ENCODE assay signal across 6 cellular contexts in genomic region chr16:15223404-15223803, GRCh38.
DNase-seq lines count a peak whose midpoint lies in the region; ATAC-seq, FAIRE-seq and TF ChIP-seq lines count a peak whose summit lies in the region.
"Not testable (repeated sequence)": the region's sequence is repeated elsewhere in the genome, so short reads cannot be mapped to it uniquely, and the experiment has no call there.

No MANE protein-coding gene starts in this region.

- in situ Hi-C loops in HepG2 (cut with HindIII; ENCODE audit: extremely low pct_ligation_motif_present, low pct_unique_long_range_greater_than_20kb): not testable (repeated sequence)

- H3K4me3 Mint-ChIP-seq in GM23338; activated CD8-positive, alpha-beta T cell treated with anti-CD3 and anti-CD28 coated beads, Interleukin-2, amount 10 ng/mL, durations not matched to agents 7 days and 5 days: not testable (repeated sequence)

- not testable (repeated sequence) for H3K9me3 Mint-ChIP-seq in GM23338; activated CD8-positive, alpha-beta T cell treated with anti-CD3 and anti-CD28 coated beads, Interleukin-2, amount 10 ng/mL, durations not matched to agents 7 days and 5 days (ENCODE audit: insufficient read depth)

- not testable (repeated sequence) for H3K4me1 Mint-ChIP-seq in GM23338; activated CD8-positive, alpha-beta T cell treated with anti-CD3 and anti-CD28 coated beads, Interleukin-2, amount 10 ng/mL, durations not matched to agents 7 days and 5 days (ENCODE audit: low read depth)

- not testable (repeated sequence) for H3K27ac ChIP-seq in GM23338 (ENCODE audit: low read depth); KMS-11; PC-3 (ENCODE audit: low read length); endothelial cell of umbilical vein (ENCODE audit: insufficient read depth, low read depth, low read length); HepG2 (ENCODE audit: extremely low read length, insufficient read depth, low read length)

- not testable (repeated sequence) for DNase-seq in GM23338 (ENCODE audit: low spot score); PC-3; activated CD8-positive, alpha-beta T cell treated with anti-CD3 and anti-CD28 coated beads, Interleukin-2, amount 10 ng/mL, durations not matched to agents 7 days and 5 days; endothelial cell of umbilical vein (ENCODE audit: low read depth, low spot score); HepG2 (ENCODE audit: low spot score)

- not testable (repeated sequence) for H3K9me2 ChIP-seq in GM23338 (ENCODE audit: insufficient read depth); PC-3 (replicated peaks; ENCODE audit: low read length)

- WGBS in HepG2 (ENCODE audit: low lambda C conversion rate): 48% methylated on average over 2 of the region's 5 CpGs

- not testable (repeated sequence) for H3K27me3 ChIP-seq in GM23338 (ENCODE audit: insufficient read depth); KMS-11 (ENCODE audit: insufficient read depth, low read depth); PC-3 (ENCODE audit: low read length); endothelial cell of umbilical vein (ENCODE audit: control insufficient read depth in 2 of 2, insufficient read depth in 2 of 2, low read length in 2 of 2); HepG2 (ENCODE audit: control insufficient read depth in 1 of 2, insufficient read depth in 2 of 2, low read length in 2 of 2)

- not testable (repeated sequence) for H3K36me3 Mint-ChIP-seq in GM23338 (ENCODE audit: low read depth); activated CD8-positive, alpha-beta T cell treated with anti-CD3 and anti-CD28 coated beads, Interleukin-2, amount 10 ng/mL, durations not matched to agents 7 days and 5 days (ENCODE audit: low read depth)

- TF ChIP-seq POLR2A in endothelial cell of umbilical vein (IDR thresholded peaks at IDR 0.05; ENCODE audit: low read depth, low read length); HepG2 (IDR thresholded peaks at IDR 0.05; ENCODE audit: insufficient read depth in 1 of 2, low read depth in 2 of 2, low read length in 2 of 2): not testable (repeated sequence)

- H3K9me1 ChIP-seq in endothelial cell of umbilical vein (replicated peaks; ENCODE audit: control insufficient read depth, extremely low read depth, insufficient read depth, low read length): not testable (repeated sequence)

- not testable (repeated sequence) for TF ChIP-seq EP300 in HepG2 (IDR thresholded peaks at IDR 0.05; ENCODE audit: low read depth in 2 of 2, low read length in 2 of 2); HepG2 (CRISPR knock-in tag; IDR thresholded peaks at IDR 0.05; ENCODE audit: borderline replicate concordance)

- ATAC-seq in GM23338: peak; percentile 40
- ATAC-seq in PC-3: peak; percentile 22; the same call in 1 of the 2 replicates
- ATAC-seq in activated CD8-positive, alpha-beta T cell treated with anti-CD3 and anti-CD28 coated beads, Interleukin-2, amount 10 ng/mL, durations not matched to agents 7 days and 5 days: peak; percentile 47
- ATAC-seq in HepG2: peak; percentile 26

- H3K79me2 ChIP-seq in GM23338 (replicated peaks; ENCODE audit: insufficient read depth); KMS-11 (ENCODE audit: insufficient read depth, low read depth); PC-3 (ENCODE audit: low read length); endothelial cell of umbilical vein (ENCODE audit: control insufficient read depth, insufficient read depth, low read length); HepG2 (ENCODE audit: insufficient read depth, low read length): not testable (repeated sequence)

- dilution Hi-C loops in endothelial cell of umbilical vein (cut with MboI; ENCODE audit: extremely low pct_ligation_motif_present, low sequenced_read_pairs): not testable (repeated sequence)

- TF ChIP-seq CTCF in GM23338 (conservative IDR thresholded peaks at IDR 0.05; ENCODE audit: low read depth in 2 of 2); PC-3 (conservative IDR thresholded peaks at IDR 0.05; ENCODE audit: low read depth, low read length); endothelial cell of umbilical vein (IDR thresholded peaks at IDR 0.05; ENCODE audit: extremely low read depth in 1 of 2, insufficient read depth in 1 of 2, low read depth in 1 of 2, low read length in 2 of 2); HepG2 (CRISPR knock-in tag; IDR thresholded peaks at IDR 0.05): not testable (repeated sequence)
- TF ChIP-seq CTCF in KMS-11 (conservative IDR thresholded peaks at IDR 0.05; ENCODE audit: low read depth, low read length): 0 out of 2 replicates have a peak, but pooled peaks have one; percentile 19

- H2AFZ ChIP-seq in GM23338; KMS-11 (ENCODE audit: low read depth); PC-3 (ENCODE audit: low read length); endothelial cell of umbilical vein (ENCODE audit: low read depth, low read length); HepG2 (ENCODE audit: low read length): not testable (repeated sequence)

- not testable (repeated sequence) for TF ChIP-seq RAD21 in HepG2 (CRISPR knock-in tag; IDR thresholded peaks at IDR 0.05)

- H3K27ac Mint-ChIP-seq in GM23338; activated CD8-positive, alpha-beta T cell treated with anti-CD3 and anti-CD28 coated beads, Interleukin-2, amount 10 ng/mL, durations not matched to agents 7 days and 5 days: not testable (repeated sequence)

- H3K9me3 ChIP-seq in PC-3 (ENCODE audit: low read length); endothelial cell of umbilical vein (replicated peaks; ENCODE audit: control insufficient read depth, insufficient read depth, low read length); HepG2 (ENCODE audit: low read length): not testable (repeated sequence)

- H3K4me2 ChIP-seq in GM23338; KMS-11; PC-3 (ENCODE audit: low read length); endothelial cell of umbilical vein (ENCODE audit: insufficient read depth, low read length); HepG2 (ENCODE audit: low read depth, low read length): not testable (repeated sequence)

- not testable (repeated sequence) for H3K4me3 ChIP-seq in GM23338; KMS-11 (IDR thresholded peaks at IDR 0.05; ENCODE audit: insufficient read depth, low read depth, low read length); PC-3 (ENCODE audit: low read length); endothelial cell of umbilical vein (replicated peaks in 1 of 3; ENCODE audit: insufficient read depth in 1 of 3, low read depth in 1 of 3, low read length in 3 of 3); HepG2 (replicated peaks in 1 of 3; ENCODE audit: insufficient read depth in 1 of 3, low read depth in 2 of 3, low read length in 3 of 3)

- FAIRE-seq in endothelial cell of umbilical vein (lab: Jason Lieb, UNC): peak; percentile 8
- peak; percentile 37 for FAIRE-seq in HepG2 (lab: Jason Lieb, UNC)

- not testable (repeated sequence) for H3K36me3 ChIP-seq in GM23338 (ENCODE audit: insufficient read depth); KMS-11 (ENCODE audit: insufficient read depth); PC-3 (ENCODE audit: low read depth, low read length); endothelial cell of umbilical vein (ENCODE audit: control insufficient read depth in 2 of 2, extremely low read depth in 1 of 2, insufficient read depth in 2 of 2, low read length in 2 of 2); HepG2 (replicated peaks in 1 of 2; ENCODE audit: control insufficient read depth in 1 of 2, insufficient read depth in 2 of 2, low read length in 2 of 2)

- not testable (repeated sequence) for H4K20me1 ChIP-seq in GM23338 (replicated peaks; ENCODE audit: insufficient read depth); KMS-11 (ENCODE audit: insufficient read depth); PC-3 (ENCODE audit: low read length); endothelial cell of umbilical vein (replicated peaks; ENCODE audit: control insufficient read depth, extremely low read depth, insufficient read depth, low read length); HepG2 (ENCODE audit: insufficient read depth, low read length)

- POLR2A ChIA-PET in PC-3 (lab: Charles Lee; ENCODE audit: unreplicated experiment); activated CD8-positive, alpha-beta T cell treated with anti-CD3 and anti-CD28 coated beads, Interleukin-2, amount 10 ng/mL, durations not matched to agents 7 days and 5 days (lab: Charles Lee); endothelial cell of umbilical vein (lab: Charles Lee); HepG2 (lab: Yijun Ruan, JAX): not testable (repeated sequence)

- H3F3A ChIP-seq in GM23338 (replicated peaks; ENCODE audit: low read depth); PC-3 (ENCODE audit: low read length, unreplicated experiment): not testable (repeated sequence)

- not testable (repeated sequence) for H3K27me3 Mint-ChIP-seq in GM23338 (ENCODE audit: insufficient read depth, low read depth, poor library complexity); activated CD8-positive, alpha-beta T cell treated with anti-CD3 and anti-CD28 coated beads, Interleukin-2, amount 10 ng/mL, durations not matched to agents 7 days and 5 days (ENCODE audit: low read depth)

- H3K4me1 ChIP-seq in GM23338 (ENCODE audit: insufficient read depth); KMS-11 (ENCODE audit: low read depth, poor library complexity, severe bottlenecking); PC-3 (ENCODE audit: insufficient read depth, low read length); endothelial cell of umbilical vein (ENCODE audit: control insufficient read depth, extremely low read depth, insufficient read depth, low read length); HepG2 (ENCODE audit: insufficient read depth, low read length): not testable (repeated sequence)

- CTCF ChIA-PET in PC-3 (lab: Charles Lee); activated CD8-positive, alpha-beta T cell treated with anti-CD3 and anti-CD28 coated beads, Interleukin-2, amount 10 ng/mL, durations not matched to agents 7 days and 5 days (lab: Charles Lee); endothelial cell of umbilical vein (lab: Charles Lee); HepG2 (lab: Yijun Ruan, JAX; ENCODE audit: low intra/inter-chr PET ratio, low total read pairs): not testable (repeated sequence)

- intact Hi-C loops in PC-3 (cut with micrococcal nuclease); endothelial cell of umbilical vein (cut with micrococcal nuclease); HepG2 (cut with micrococcal nuclease; ENCODE audit: unreplicated experiment): not testable (repeated sequence)

- BruUV-seq in PC-3 (replicated peaks; lab: Mats Ljungman, UMichigan); endothelial cell of umbilical vein (replicated peaks; lab: Mats Ljungman, UMichigan); HepG2 (replicated peaks; lab: Mats Ljungman, UMichigan): not testable (repeated sequence)

- not testable (repeated sequence) for H3K9ac ChIP-seq in KMS-11; PC-3 (ENCODE audit: low read length); endothelial cell of umbilical vein (replicated peaks; ENCODE audit: extremely low read depth, insufficient read depth, low read length); HepG2 (ENCODE audit: insufficient read depth, low read depth, low read length)
